Comparison of ENCODE assay signal across 23 cellular contexts in the genomic region with DNA sequence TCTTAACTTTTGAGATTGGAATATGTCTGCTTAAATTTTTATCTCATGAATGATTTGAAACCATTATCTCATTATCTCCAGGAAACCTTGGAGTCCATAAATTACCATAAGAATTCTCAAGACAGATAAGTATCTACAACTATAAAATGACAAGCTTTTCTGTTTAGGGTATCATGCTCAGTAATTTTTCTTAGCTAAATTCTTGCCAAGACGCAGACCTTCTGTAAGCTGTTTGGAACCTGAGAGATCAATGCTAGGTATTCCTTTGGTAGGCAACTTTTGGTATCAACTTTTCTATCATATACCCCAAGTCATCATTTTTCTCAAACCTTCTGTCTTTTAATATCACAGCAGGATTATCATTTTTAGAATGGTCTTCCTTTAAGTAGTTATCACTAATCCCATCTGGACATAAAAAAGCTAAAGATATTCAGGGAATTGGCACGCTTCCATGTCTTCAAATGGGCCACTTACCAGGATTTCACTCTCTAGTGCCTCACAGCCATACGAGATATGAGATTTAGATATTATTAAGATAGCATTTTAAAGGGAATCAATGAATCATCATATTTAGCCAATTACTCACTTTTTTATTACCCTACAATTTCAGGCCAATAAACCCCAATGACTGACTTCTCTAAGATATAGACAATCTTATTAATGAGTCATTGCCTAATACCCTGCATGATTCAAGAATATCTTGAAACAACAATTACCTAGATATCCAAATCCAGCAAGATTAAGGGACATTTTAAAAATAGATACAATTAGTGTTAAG.
DNase-seq lines count a peak whose midpoint lies in the region; ATAC-seq, FAIRE-seq and TF ChIP-seq lines count a peak whose summit lies in the region.
"Had no signal": no experiment of that assay in that cellular context is flagged by ENCODE, and none has a peak within 500 bp of the region (broad histone marks: within the 10 kb centered on the region; RNA-seq: fewer than 3 reads in every experiment).

No MANE protein-coding gene starts in this region.

- H3K4me1 ChIP-seq in PC-3 (ENCODE audit: insufficient read depth, low read length) (peaks cover 34% of the 10 kb centered on the region), endothelial cell of umbilical vein (ENCODE audit: control insufficient read depth, extremely low read depth, insufficient read depth, low read length) (peaks cover 28% of the 10 kb centered on the region)
- H3K4me1 ChIP-seq: right atrium auricular region had no signal

- H3K36me3 ChIP-seq in PC-3 (ENCODE audit: low read depth, low read length) (no peaks in the 10 kb centered on the region), endothelial cell of umbilical vein (ENCODE audit: control insufficient read depth in 2 of 2, extremely low read depth in 1 of 2, insufficient read depth in 2 of 2, low read length in 2 of 2) (no peaks in the 10 kb centered on the region)
- H3K36me3 ChIP-seq: neutrophil, right atrium auricular region, SJCRH30, WERI-Rb-1 had no signal

- H3K9me1 ChIP-seq in endothelial cell of umbilical vein (replicated peaks; ENCODE audit: control insufficient read depth, extremely low read depth, insufficient read depth, low read length) = no peaks in the 10 kb centered on the region

- FAIRE-seq in endothelial cell of umbilical vein (lab: Jason Lieb, UNC) = no peak

- no peak for TF ChIP-seq POLR2A in endothelial cell of umbilical vein (IDR thresholded peaks at IDR 0.05; ENCODE audit: low read depth, low read length)

- H3K27me3 ChIP-seq in PC-3 (ENCODE audit: low read length) (no peaks in the 10 kb centered on the region), endothelial cell of umbilical vein (ENCODE audit: control insufficient read depth in 2 of 2, insufficient read depth in 2 of 2, low read length in 2 of 2) (no peaks in the 10 kb centered on the region)
- H3K27me3 ChIP-seq: neutrophil, right atrium auricular region, SJCRH30 had no signal

- TF ChIP-seq CTCF in PC-3 (conservative IDR thresholded peaks at IDR 0.05; ENCODE audit: low read depth, low read length) = no peak
- no peak for TF ChIP-seq CTCF in endothelial cell of umbilical vein (IDR thresholded peaks at IDR 0.05; ENCODE audit: extremely low read depth in 1 of 2, insufficient read depth in 1 of 2, low read depth in 1 of 2, low read length in 2 of 2)

- H3K9ac ChIP-seq in PC-3 (ENCODE audit: low read length) (peak overlapping the region; percentile 37), endothelial cell of umbilical vein (replicated peaks; ENCODE audit: extremely low read depth, insufficient read depth, low read length) (no peak overlapping the region)

- BruUV-seq in PC-3 (replicated peaks; lab: Mats Ljungman, UMichigan) (no TSS peak), endothelial cell of umbilical vein (replicated peaks; lab: Mats Ljungman, UMichigan) (no TSS peak)

- CTCF ChIA-PET in PC-3 (lab: Charles Lee) = no interaction called here
- CTCF ChIA-PET in endothelial cell of umbilical vein (lab: Charles Lee) = interaction anchor here (1.1 to 2.1 kb wide), 5 partner anchors 25 to 279 kb away, joined by 3 to 7 read pairs (median 6); no protein-coding TSS in a partner anchor

- H3K27ac ChIP-seq in PC-3 (ENCODE audit: low read length) (peak overlapping the region; percentile 79), endothelial cell of umbilical vein (ENCODE audit: insufficient read depth, low read depth, low read length) (no peak overlapping the region), caudate nucleus (ENCODE audit: low read depth, low read length) (no peak overlapping the region)
- H3K27ac ChIP-seq: neutrophil, right atrium auricular region, SJCRH30, WERI-Rb-1 had no signal

- peak; percentile 80 for ATAC-seq in PC-3
- ATAC-seq: left cardiac atrium had no signal

- DNase-seq in HCEC 1CT (peak; percentile 83), PC-3 (peak; percentile 90), endothelial cell of umbilical vein (ENCODE audit: low read depth, low spot score) (peak; percentile 76), non-pigmented ciliary epithelial cell (ENCODE audit: low read depth) (peak; percentile 40), caudate nucleus (lab: John Stamatoyannopoulos, UW) (no peak), posterior cingulate gyrus (no peak)
- DNase-seq in stimulated activated CD4-positive, alpha-beta T cell treated with anti-CD3 and anti-CD28 coated beads, Interleukin-12 subunit alpha, Interleukin-12 subunit beta, amount 100 ng/mL, for 4 hours = no peak
- DNase-seq in stimulated activated CD4-positive, alpha-beta T cell treated with anti-CD3 and anti-CD28 coated beads, Interleukin-2, amount 100 ng/mL, for 24 hours = no peak
- DNase-seq: activated CD4-positive, alpha-beta T cell treated with anti-CD3 and anti-CD28 coated beads, Interleukin-2, amount 50 U/mL, for 48 hours; activated naive CD4-positive, alpha-beta T cell; aorta; CD8-positive, alpha-beta memory T cell; DMS53; effector memory CD4-positive, alpha-beta T cell; left cardiac atrium; NCI-H1092 treated with DMSO at 0.1 percent for 48 hours; NCI-H2081; NCI-H526 treated with DMSO at 0.1 percent for 48 hours; SJCRH30; T-helper 2 cell; WERI-Rb-1 had no signal

- H3K9me3 ChIP-seq in PC-3 (ENCODE audit: low read length) = no peaks in the 10 kb centered on the region
- H3K9me3 ChIP-seq in endothelial cell of umbilical vein (replicated peaks; ENCODE audit: control insufficient read depth, insufficient read depth, low read length) = no peaks in the 10 kb centered on the region
- H3K9me3 ChIP-seq: neutrophil, SJCRH30 had no signal

- peak overlapping the region; percentile 65 for H3K4me2 ChIP-seq in PC-3 (ENCODE audit: low read length)
- H3K4me2 ChIP-seq in endothelial cell of umbilical vein (ENCODE audit: insufficient read depth, low read length) = peak overlapping the region; percentile 70

- POLR2A ChIA-PET in PC-3 (lab: Charles Lee; ENCODE audit: unreplicated experiment) (no interaction called here), endothelial cell of umbilical vein (lab: Charles Lee) (no interaction called here)

- intact Hi-C loops in PC-3 (cut with micrococcal nuclease) (loop anchor here (1.0 to 10.0 kb wide), 4 partner anchors 34 to 271 kb away; no protein-coding TSS in a partner anchor), endothelial cell of umbilical vein (cut with micrococcal nuclease) (loop anchor here (1.0 to 2.0 kb wide), 3 partner anchors 7 to 211 kb away; no protein-coding TSS in a partner anchor), posterior cingulate gyrus (cut with DNase I) (loop anchor here (10.0 kb wide), 1 partner anchor 49 kb away; no protein-coding TSS in a partner anchor)

- dilution Hi-C loops in endothelial cell of umbilical vein (cut with MboI; ENCODE audit: extremely low pct_ligation_motif_present, low sequenced_read_pairs) = no loop called here

- H3K9me2 ChIP-seq in PC-3 (replicated peaks; ENCODE audit: low read length) = no peaks in the 10 kb centered on the region

- H3F3A ChIP-seq in PC-3 (ENCODE audit: low read length, unreplicated experiment) = no peaks in the 10 kb centered on the region

- H4K20me1 ChIP-seq in PC-3 (ENCODE audit: low read length) = no peaks in the 10 kb centered on the region
- H4K20me1 ChIP-seq in endothelial cell of umbilical vein (replicated peaks; ENCODE audit: control insufficient read depth, extremely low read depth, insufficient read depth, low read length) = no peaks in the 10 kb centered on the region

- H3K4me3 ChIP-seq in PC-3 (ENCODE audit: low read length) (peak overlapping the region; percentile 24; the same call in 1 of the 2 replicates), endothelial cell of umbilical vein (replicated peaks in 1 of 3; ENCODE audit: insufficient read depth in 1 of 3, low read depth in 1 of 3, low read length in 3 of 3) (no peak overlapping the region)
- H3K4me3 ChIP-seq: right atrium auricular region, SJCRH30 had no signal

- H2AFZ ChIP-seq in PC-3 (ENCODE audit: low read length) (no peak overlapping the region), endothelial cell of umbilical vein (ENCODE audit: low read depth, low read length) (no peak overlapping the region)

- no peaks in the 10 kb centered on the region for H3K79me2 ChIP-seq in PC-3 (ENCODE audit: low read length)
- H3K79me2 ChIP-seq in endothelial cell of umbilical vein (ENCODE audit: control insufficient read depth, insufficient read depth, low read length) = no peaks in the 10 kb centered on the region

TF ChIP-seq in endothelial cell of umbilical vein, 7 proteins besides CTCF, POLR2A, EP300 and RAD21:
- TF ChIP-seq, protein P1, sequence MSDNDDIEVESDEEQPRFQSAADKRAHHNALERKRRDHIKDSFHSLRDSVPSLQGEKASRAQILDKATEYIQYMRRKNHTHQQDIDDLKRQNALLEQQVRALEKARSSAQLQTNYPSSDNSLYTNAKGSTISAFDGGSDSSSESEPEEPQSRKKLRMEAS (IDR thresholded peaks at IDR 0.05; ENCODE audit: insufficient read depth, insufficient read length) = no peak
- TF ChIP-seq JUN (IDR thresholded peaks at IDR 0.05; ENCODE audit: borderline replicate concordance, insufficient read depth, insufficient read length, low read depth) (peak; percentile 85), FOS (IDR thresholded peaks at IDR 0.05; ENCODE audit: borderline replicate concordance, insufficient read depth, low read length) (peak; percentile 88), EZH2 (IDR thresholded peaks at IDR 0.05; ENCODE audit: borderline replicate concordance, low read depth, low read length, severe bottlenecking) (no peak), GATA2 (IDR thresholded peaks at IDR 0.05; ENCODE audit: insufficient read depth, insufficient read length, low read depth, low read length) (peak; percentile 94), MYC (IDR thresholded peaks at IDR 0.05; ENCODE audit: low read depth, low read length) (no peak)

Comparison
In these comparisons a context has a peak if more than half of its experiments do, and no peak if none do; other contexts are left out.
1. DNase-seq: peak in HCEC 1CT (single experiment), PC-3 (single experiment), endothelial cell of umbilical vein (single experiment) and non-pigmented ciliary epithelial cell (single experiment); none in caudate nucleus (0 of 61), posterior cingulate gyrus (0 of 10), stimulated activated CD4-positive, alpha-beta T cell treated with anti-CD3 and anti-CD28 coated beads, Interleukin-12 subunit alpha, Interleukin-12 subunit beta, amount 100 ng/mL, for 4 hours (single experiment) and stimulated activated CD4-positive, alpha-beta T cell treated with anti-CD3 and anti-CD28 coated beads, Interleukin-2, amount 100 ng/mL, for 24 hours (0 of 2).